ENCODE assay signal across 8 cellular contexts in the genomic region with DNA sequence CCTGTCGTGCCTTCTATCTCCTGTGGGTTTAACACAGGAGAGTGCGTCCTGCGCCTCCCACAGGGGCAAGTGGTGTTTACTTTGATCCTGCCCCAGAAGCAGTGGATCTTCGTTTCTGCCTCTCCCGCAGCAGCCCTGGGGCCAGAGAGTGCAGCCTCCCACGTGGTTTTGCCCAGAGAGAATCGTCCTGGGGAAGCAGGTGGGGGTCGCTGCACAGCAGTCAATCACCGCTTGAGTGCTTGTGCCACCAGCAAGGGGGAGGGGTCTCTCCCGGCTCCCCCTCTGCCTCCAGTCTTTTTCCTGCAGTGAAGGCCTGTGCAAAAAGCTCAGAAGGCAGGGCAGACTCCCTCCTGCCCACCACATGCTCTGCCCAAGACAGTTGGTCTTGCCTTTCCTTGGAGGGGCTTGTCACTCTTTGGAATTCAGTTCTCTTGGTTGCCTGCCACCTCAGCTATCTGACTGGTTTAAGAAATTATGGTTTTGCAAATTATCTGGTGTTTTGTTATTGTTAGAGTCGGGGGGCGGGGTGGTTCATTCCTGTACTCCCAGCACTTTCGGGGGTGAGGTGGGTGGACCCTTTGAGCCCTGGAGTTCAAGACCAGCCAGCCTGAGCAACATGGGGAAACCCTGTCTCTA. TPM values are rescaled to one million over a fixed set of nuclear protein-coding genes. Genes with fewer than 3 reads are reported as not detected.
DNase-seq lines count a peak whose midpoint lies in the region; ATAC-seq and TF ChIP-seq lines count a peak whose summit lies in the region.

No MANE protein-coding gene starts in this region.

- no peaks in the 10 kb centered on the region for H3K36me3 ChIP-seq in brain microvascular endothelial cell (replicated peaks)

- H3K4me3 ChIP-seq in brain microvascular endothelial cell (ENCODE audit: low read depth, low read length) = peak overlapping the region; percentile 20

- peak; percentile 15 for ATAC-seq in sciatic nerve
- no peak for ATAC-seq in HG03457 (IDR thresholded peaks at IDR 0.05; ENCODE audit: unreplicated experiment)

- peak; percentile 75 for DNase-seq in activated CD8-positive, alpha-beta memory T cell treated with anti-CD3 and anti-CD28 coated beads for 24 hours
- no peak for DNase-seq in activated CD8-positive, alpha-beta memory T cell treated with anti-CD3 and anti-CD28 coated beads, Interleukin-2, amount 50 U/mL, for 4 hours
- no peak for DNase-seq in brain microvascular endothelial cell
- peak; percentile 39 for DNase-seq in sciatic nerve (ENCODE audit: low spot score)
- DNase-seq in NCI-H2196 (lab: John Stamatoyannopoulos, UW; ENCODE audit: unreplicated experiment) = no peak
- no peak for DNase-seq in HUDEP-2 (lab: John Stamatoyannopoulos, UW; ENCODE audit: unreplicated experiment in 76 of 76)

- TF ChIP-seq CTCF in LNCAP (IDR thresholded peaks at IDR 0.05) (peak; percentile 43), brain microvascular endothelial cell (IDR thresholded peaks at IDR 0.05; ENCODE audit: low read depth, low read length, missing control alignments) (no peak)

- no peaks in the 10 kb centered on the region for H3K27me3 ChIP-seq in brain microvascular endothelial cell (replicated peaks)

- intact Hi-C loops in sciatic nerve (cut with DNase I) = no loop called here

- in situ Hi-C loops in brain microvascular endothelial cell (cut with HindIII; ENCODE audit: low pct_ligation_motif_present, low sequenced_read_pairs) = no loop called here

- no peak overlapping the region for H3K27ac ChIP-seq in brain microvascular endothelial cell

RNA-seq across cellular contexts. Expression of a gene that starts 26.9 kb away (rescaled TPM):
- 15.2 TPM for total RNA-seq in sciatic nerve

RNA-seq across cellular contexts. Expression of a gene that starts 29.3 kb away (rescaled TPM):
- total RNA-seq in sciatic nerve = 86.6 TPM

RNA-seq across cellular contexts. Expression of a gene that starts 39.0 kb away (rescaled TPM):
- total RNA-seq in sciatic nerve = 16.6 TPM

Comparison
In these comparisons a context has a peak if more than half of its experiments do, and no peak if none do; other contexts are left out.
1. DNase-seq: peak in activated CD8-positive, alpha-beta memory T cell treated with anti-CD3 and anti-CD28 coated beads for 24 hours (single experiment) and sciatic nerve (single experiment); none in activated CD8-positive, alpha-beta memory T cell treated with anti-CD3 and anti-CD28 coated beads, Interleukin-2, amount 50 U/mL, for 4 hours (single experiment), brain microvascular endothelial cell (single experiment), NCI-H2196 (single experiment) and HUDEP-2 (0 of 76).